In the genomic region with DNA sequence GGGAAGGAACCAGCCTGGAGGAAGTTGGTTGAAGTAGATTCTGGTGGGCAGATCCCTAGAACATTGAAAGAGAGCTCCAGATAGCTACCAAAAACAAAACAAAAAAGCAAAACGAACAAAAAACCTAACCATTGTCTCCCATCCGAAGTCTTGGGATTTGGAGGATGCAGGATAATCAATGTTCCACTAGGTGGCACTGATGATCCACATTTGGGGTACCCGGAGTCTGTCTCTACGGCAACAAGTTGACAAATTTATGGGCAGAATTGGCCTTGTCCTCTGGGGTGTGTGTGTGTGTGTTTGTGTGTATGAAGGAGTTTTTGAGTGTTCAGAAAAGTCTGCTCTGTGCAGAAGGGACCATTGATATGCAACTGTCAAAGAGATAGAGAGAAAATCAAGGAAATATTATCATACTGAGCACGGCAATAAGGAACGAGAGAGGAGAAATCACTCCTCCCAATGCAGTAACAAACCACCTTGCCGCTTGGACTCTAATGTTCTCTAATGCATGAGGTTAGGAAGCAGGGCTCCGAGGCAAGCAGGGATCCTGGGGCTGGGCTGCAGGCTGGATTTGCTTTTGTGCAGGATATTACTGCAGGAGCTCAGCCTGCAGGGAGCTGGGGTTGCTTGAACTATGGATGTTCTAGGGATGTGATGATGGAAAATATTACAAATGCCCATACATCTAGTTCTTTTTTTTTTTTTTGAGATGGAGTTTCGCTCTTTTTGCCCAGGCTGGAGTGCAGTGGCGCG, we compare ENCODE assay signal across 9 cellular contexts. TPM values are rescaled to one million over a fixed set of nuclear protein-coding genes. Genes with fewer than 3 reads are reported as not detected.
DNase-seq lines count a peak whose midpoint lies in the region; ATAC-seq and TF ChIP-seq lines count a peak whose summit lies in the region.
"Had no signal": no experiment of that assay in that cellular context is flagged by ENCODE, and none has a peak within 500 bp of the region (broad histone marks: within the 10 kb centered on the region; RNA-seq: fewer than 3 reads in every experiment).

No MANE protein-coding gene starts in this region.

- no peak overlapping the region for H2AFZ ChIP-seq in neural cell (ENCODE audit: low read depth, low read length)

- H4K20me1 ChIP-seq in neural cell (ENCODE audit: insufficient read depth) = no peaks in the 10 kb centered on the region

- no peak overlapping the region for H3K4me2 ChIP-seq in neural cell (ENCODE audit: low read length)

- H3K9me3 ChIP-seq in neural cell (ENCODE audit: low read length) = no peaks in the 10 kb centered on the region
- H3K9me3 ChIP-seq: SJSA1 had no signal

- peaks cover 28% of the 10 kb centered on the region for H3K27me3 Mint-ChIP-seq in activated T-cell treated with anti-CD3 and anti-CD28 coated beads, Interleukin-2, amount 50 U/mL, for 4 hours (ENCODE audit: low read depth)

- H3K27me3 ChIP-seq in neural cell (ENCODE audit: insufficient read depth, low read depth, low read length) = no peaks in the 10 kb centered on the region

- TF ChIP-seq CTCF in AG09319 (IDR thresholded peaks at IDR 0.05; ENCODE audit: low read depth, low read length) (peak; percentile 82), GM12874 (IDR thresholded peaks at IDR 0.05; ENCODE audit: insufficient read depth, low read depth, low read length) (peak; percentile 68), fibroblast of the aortic adventitia (IDR thresholded peaks at IDR 0.05; ENCODE audit: insufficient read depth, low read length) (peak; percentile 85), neural cell (IDR thresholded peaks at IDR 0.05; ENCODE audit: poor library complexity, severe bottlenecking) (peak; percentile 96)

- H3K9me2 ChIP-seq in neural cell (ENCODE audit: insufficient read depth, low read length) = no peaks in the 10 kb centered on the region

- H3K4me3 Mint-ChIP-seq in activated T-cell treated with anti-CD3 and anti-CD28 coated beads, Interleukin-2, amount 50 U/mL, for 4 hours = no peak overlapping the region

- TF ChIP-seq RAD21 in neural cell (conservative IDR thresholded peaks at IDR 0.05) = peak; percentile 97

- no peak overlapping the region for H3K9ac ChIP-seq in neural cell (ENCODE audit: low read length)

- no peaks in the 10 kb centered on the region for H3K9me3 Mint-ChIP-seq in activated T-cell treated with anti-CD3 and anti-CD28 coated beads, Interleukin-2, amount 50 U/mL, for 4 hours

- H3K4me1 Mint-ChIP-seq in activated T-cell treated with anti-CD3 and anti-CD28 coated beads, Interleukin-2, amount 50 U/mL, for 4 hours (ENCODE audit: low read depth) = peaks cover 5% of the 10 kb centered on the region

- H3K79me2 ChIP-seq in neural cell (replicated peaks; ENCODE audit: insufficient read depth, low read length) = no peaks in the 10 kb centered on the region

- H3K36me3 ChIP-seq in neural cell (ENCODE audit: insufficient read depth, low read length) = no peaks in the 10 kb centered on the region
- H3K36me3 ChIP-seq: SJSA1 had no signal

- no peak overlapping the region for H3K27ac ChIP-seq in neural cell (ENCODE audit: low read length)
- H3K27ac ChIP-seq: SJSA1 had no signal

- H3K4me3 ChIP-seq in fibroblast of the aortic adventitia (ENCODE audit: low read depth, low read length) (peak overlapping the region; percentile 33), neural cell (ENCODE audit: low read length) (no peak overlapping the region)
- H3K4me3 ChIP-seq: SJSA1 had no signal

- no peak for TF ChIP-seq EP300 in neural cell (conservative IDR thresholded peaks at IDR 0.05; ENCODE audit: poor library complexity, severe bottlenecking)

- H3K36me3 Mint-ChIP-seq in activated T-cell treated with anti-CD3 and anti-CD28 coated beads, Interleukin-2, amount 50 U/mL, for 4 hours (ENCODE audit: insufficient read depth) = no peaks in the 10 kb centered on the region

- H3F3A ChIP-seq in neural cell (ENCODE audit: insufficient read depth, low read length, poor library complexity, severe bottlenecking) = no peaks in the 10 kb centered on the region

- no peak for DNase-seq in AG09319 (ENCODE audit: extremely low read depth, low read depth)
- peak; percentile 62 for DNase-seq in NCI-H748 (lab: John Stamatoyannopoulos, UW; ENCODE audit: unreplicated experiment)
- DNase-seq in activated T-cell treated with anti-CD3 and anti-CD28 coated beads, Interleukin-2, amount 50 U/mL, for 4 hours = peak; percentile 15
- DNase-seq in fibroblast of the aortic adventitia (ENCODE audit: low read depth) = peak; percentile 77

- ATAC-seq in HG03095 (IDR thresholded peaks at IDR 0.05; ENCODE audit: unreplicated experiment) (peak; percentile 71), HG03457 (IDR thresholded peaks at IDR 0.05; ENCODE audit: unreplicated experiment) (no peak)
- ATAC-seq in activated T-cell treated with anti-CD3 and anti-CD28 coated beads, Interleukin-2, amount 50 U/mL, for 4 hours = peak; percentile 73 to 78

TF ChIP-seq in neural cell, 6 proteins besides CTCF, POLR2A, EP300 and RAD21:
- peak; percentile 93 for TF ChIP-seq SMC3 (conservative IDR thresholded peaks at IDR 0.05; ENCODE audit: poor library complexity)
- no peak for TF ChIP-seq MXI1 (conservative IDR thresholded peaks at IDR 0.05; ENCODE audit: poor library complexity, severe bottlenecking)

RNA-seq across cellular contexts. Expression of gene KLHL25, which starts 59.8 kb away (rescaled TPM):
- total RNA-seq in activated T-cell treated with anti-CD3 and anti-CD28 coated beads, Interleukin-2, amount 50 U/mL, for 4 hours = 1 to 10 TPM; 3.3 to 5.1 (median 3.8) TPM
- 2.3 and 2.8 TPM in 2 replicates for total RNA-seq in fibroblast of the aortic adventitia (ENCODE audit: low replicate concordance)
- polyA plus RNA-seq in neural cell = 38.9 and 45.7 TPM in 2 replicates
- 57.7 and 58.9 TPM in 2 replicates for polyA minus RNA-seq in neural cell
